ENCODE assay signal across 1 cellular context in genomic region chr20:47653892-47654291, GRCh38.
TF ChIP-seq lines count a peak whose summit lies in the region.

No MANE protein-coding gene starts in this region.

TF ChIP-seq in H1, 55 proteins besides CTCF, POLR2A, EP300 and RAD21 (continued from another document):
- TF ChIP-seq JUN (IDR thresholded peaks at IDR 0.05; ENCODE audit: low read depth, low read length) (no peak), PHF8 (conservative IDR thresholded peaks at IDR 0.05; ENCODE audit: low read depth, low read length) (no peak), CTBP2 (IDR thresholded peaks at IDR 0.05; ENCODE audit: borderline replicate concordance, insufficient read depth, insufficient read length, low read length) (no peak)
